ENCODE assay signal across 23 cellular contexts in the genomic region with DNA sequence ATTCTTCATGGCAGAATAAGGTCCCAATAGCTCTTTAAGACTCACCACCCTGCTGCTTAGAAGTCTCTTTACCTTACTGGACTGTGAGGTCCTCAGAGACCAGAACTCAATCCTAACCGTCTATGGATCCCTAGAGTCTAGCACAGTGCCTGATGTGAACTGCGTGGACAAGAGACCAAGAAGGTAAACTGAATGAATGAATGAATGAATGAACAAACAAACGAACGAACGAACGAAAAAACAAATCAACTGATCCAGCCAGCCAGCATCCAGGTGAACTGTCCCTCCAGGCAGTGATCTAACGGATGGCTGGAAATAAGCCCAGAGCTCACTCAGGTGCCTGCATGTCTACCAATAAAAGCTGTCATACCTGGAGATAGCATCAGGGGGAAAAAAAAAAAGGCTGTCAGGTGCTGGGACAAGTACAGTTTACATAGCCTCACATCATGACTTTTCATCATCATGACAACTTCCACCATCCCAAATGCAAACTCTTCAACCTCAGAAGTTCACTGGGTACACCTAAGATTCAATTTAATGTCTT. TPM values are rescaled to one million over a fixed set of nuclear protein-coding genes. Genes with fewer than 3 reads are reported as not detected.
DNase-seq lines count a peak whose midpoint lies in the region; ATAC-seq, FAIRE-seq and TF ChIP-seq lines count a peak whose summit lies in the region.
"Had no signal": no experiment of that assay in that cellular context is flagged by ENCODE, and none has a peak within 500 bp of the region (broad histone marks: within the 10 kb centered on the region; RNA-seq: fewer than 3 reads in every experiment).

No MANE protein-coding gene starts in this region.

- no TSS peak for BruUV-seq in K562 (replicated peaks; lab: Mats Ljungman, UMichigan)

- no peak overlapping the region; the same call in 1 of the 2 replicates for H3K4me2 ChIP-seq in K562 (ENCODE audit: insufficient read depth, low read length)
- H3K4me2 ChIP-seq: GM23338 had no signal

- no peaks in the 10 kb centered on the region for H3K27me3 Mint-ChIP-seq in CD4-positive, CD25-positive, alpha-beta regulatory T cell
- H3K27me3 Mint-ChIP-seq: CD4-positive, alpha-beta memory T cell had no signal

- TF ChIP-seq EP300 in K562 (IDR thresholded peaks at IDR 0.05; ENCODE audit: low read length): no peak

- H3K9me1 ChIP-seq in K562 (ENCODE audit: control insufficient read depth, insufficient read depth, low read length): no peaks in the 10 kb centered on the region

- H3K4me3 ChIP-seq in CD4-positive, CD25-positive, alpha-beta regulatory T cell (ENCODE audit: low read depth, low read length): no peak overlapping the region
- H3K4me3 ChIP-seq in K562 (no peak overlapping the region), neutrophil (ENCODE audit: low read depth in 1 of 2, low read length in 1 of 2) (no peak overlapping the region)
- H3K4me3 ChIP-seq: GM12878, GM23338, HAP-1, Peyer's patch, SJCRH30 had no signal

- intact Hi-C loops in K562 (cut with micrococcal nuclease): no loop called here

- H3K9me3 ChIP-seq in CD4-positive, CD25-positive, alpha-beta regulatory T cell (ENCODE audit: control insufficient read depth in 2 of 2, low read length in 2 of 2): no peaks in the 10 kb centered on the region
- H3K9me3 ChIP-seq in K562 (replicated peaks; ENCODE audit: control insufficient read depth, insufficient read depth, low read depth, low read length): no peaks in the 10 kb centered on the region
- H3K9me3 ChIP-seq in neutrophil: no peaks in the 10 kb centered on the region
- H3K9me3 ChIP-seq: Caco-2, HAP-1, Peyer's patch, SJCRH30 had no signal

- CTCF ChIA-PET in K562 (lab: Yijun Ruan, JAX; ENCODE audit: low intra/inter-chr PET ratio): no interaction called here

- no peaks in the 10 kb centered on the region for H3K4me1 ChIP-seq in CD4-positive, CD25-positive, alpha-beta regulatory T cell (ENCODE audit: control insufficient read depth, insufficient read depth, low read length, poor library complexity, severe bottlenecking)
- H3K4me1 ChIP-seq in K562 (replicated peaks in 1 of 2; ENCODE audit: control insufficient read depth in 2 of 2, insufficient read depth in 2 of 2, low read length in 2 of 2) (peaks cover 12 to 19% of the 10 kb centered on the region in 2 experiments), neutrophil (ENCODE audit: control insufficient read depth in 1 of 2, insufficient read depth in 1 of 2, low read depth in 1 of 2, low read length in 1 of 2) (peaks cover 17 to 18% of the 10 kb centered on the region in 2 experiments)

- H3K36me3 ChIP-seq in CD4-positive, CD25-positive, alpha-beta regulatory T cell (ENCODE audit: control insufficient read depth, insufficient read depth, low read length): no peaks in the 10 kb centered on the region
- H3K36me3 ChIP-seq in K562 (ENCODE audit: control insufficient read depth, insufficient read depth, low read length): no peaks in the 10 kb centered on the region
- H3K36me3 ChIP-seq in neutrophil: no peaks in the 10 kb centered on the region
- H3K36me3 ChIP-seq: HAP-1, Peyer's patch, SJCRH30 had no signal

- WGBS in K562 (ENCODE audit: insufficient coverage, low coverage, missing lambda C conversion rate): 87% methylated on average over 7 of the region's 7 CpGs

- peaks cover 23% of the 10 kb centered on the region for H3K36me3 Mint-ChIP-seq in CD4-positive, CD25-positive, alpha-beta regulatory T cell

- no peak for TF ChIP-seq CTCF in 22Rv1 (IDR thresholded peaks at IDR 0.05)
- TF ChIP-seq CTCF in K562 (IDR thresholded peaks at IDR 0.05 in 2 of 3, conservative IDR thresholded peaks at IDR 0.05 in 1 of 3; ENCODE audit: insufficient read depth in 2 of 3, low read depth in 1 of 3, low read length in 3 of 3): no peak
- no peak for TF ChIP-seq CTCF in neutrophil (IDR thresholded peaks at IDR 0.05)

- H3K9me3 Mint-ChIP-seq in CD4-positive, CD25-positive, alpha-beta regulatory T cell: peaks cover 0 to 5% (median 0%) of the 10 kb centered on the region in 7 donors
- H3K9me3 Mint-ChIP-seq: CD4-positive, alpha-beta memory T cell; GM23338 had no signal

- peaks cover 16% of the 10 kb centered on the region; the same call in 1 of the 2 replicates for H4K20me1 ChIP-seq in K562 (replicated peaks; ENCODE audit: control insufficient read depth, insufficient read depth, low read length)

- TF ChIP-seq POLR2A in K562 (conservative IDR thresholded peaks at IDR 0.05): no peak

- no peak overlapping the region for H2AFZ ChIP-seq in K562 (ENCODE audit: low read depth, low read length)
- H2AFZ ChIP-seq: GM23338 had no signal

- no peak for DNase-seq in CD4-positive, CD25-positive, alpha-beta regulatory T cell
- no peak for DNase-seq in K562 (ENCODE audit: extremely low read depth in 1 of 4, low spot score in 3 of 4)
- DNase-seq: Caco-2; CD4-positive, alpha-beta memory T cell; DND-41; KG1; NCI-H1105 treated with DMSO at 0.1 percent for 48 hours; NCI-H2081 treated with DMSO at 0.1 percent for 48 hours; NCI-H226; NCI-H510A treated with DMSO at 0.1 percent for 48 hours; NCI-H82; SJCRH30; T-helper 1 cell had no signal

- H3K27ac Mint-ChIP-seq in CD4-positive, CD25-positive, alpha-beta regulatory T cell: peak overlapping the region; percentile 14 to 54 (median 15)
- H3K27ac Mint-ChIP-seq: GM23338 had no signal

- H3K27me3 ChIP-seq in CD4-positive, CD25-positive, alpha-beta regulatory T cell (ENCODE audit: control insufficient read depth, insufficient read depth, low read length): no peaks in the 10 kb centered on the region
- H3K27me3 ChIP-seq in K562 (ENCODE audit: control insufficient read depth in 2 of 2, insufficient read depth in 2 of 2, low read length in 2 of 2) (no peaks in the 10 kb centered on the region), neutrophil (no peaks in the 10 kb centered on the region)
- H3K27me3 ChIP-seq: Peyer's patch, SJCRH30 had no signal

- in situ Hi-C loops in K562 (cut with MboI): no loop called here

- H3K27ac ChIP-seq in 22Rv1 (peak overlapping the region; percentile 87), K562 (ENCODE audit: extremely low read depth, low read depth, low read length) (no peak overlapping the region), neutrophil (peak overlapping the region; percentile 16)
- no peak overlapping the region for H3K27ac ChIP-seq in CD4-positive, CD25-positive, alpha-beta regulatory T cell (ENCODE audit: insufficient read depth, low read length, poor library complexity, severe bottlenecking)
- H3K27ac ChIP-seq: HL-60, Peyer's patch, SJCRH30 had no signal

- POLR2A ChIA-PET in K562 (lab: Yijun Ruan, JAX): no interaction called here

- no peak overlapping the region for H3K9ac ChIP-seq in K562 (ENCODE audit: insufficient read depth in 1 of 2, low read depth in 2 of 2, low read length in 2 of 2)

- no peak for ATAC-seq in CD4-positive, CD25-positive, alpha-beta regulatory T cell (ENCODE audit: low read depth in 2 of 2)
- ATAC-seq in K562 (no peak), SK-N-SH treated with all-trans-retinoic acid at 6 μM for 48 hours (no peak), GM19328 (IDR thresholded peaks at IDR 0.05; ENCODE audit: unreplicated experiment) (no peak), HG02623 (IDR thresholded peaks at IDR 0.05; ENCODE audit: unreplicated experiment) (no peak)
- ATAC-seq: GM12878, GM23338 had no signal

- peaks cover 78% of the 10 kb centered on the region for H3K79me2 ChIP-seq in K562 (ENCODE audit: control insufficient read depth, insufficient read depth, low read length)

- TF ChIP-seq RAD21 in K562 (CRISPR knock-in tag; conservative IDR thresholded peaks at IDR 0.05 in 1 of 2, IDR thresholded peaks at IDR 0.05 in 1 of 2): no peak

- H3K4me3 Mint-ChIP-seq in CD4-positive, CD25-positive, alpha-beta regulatory T cell: no peak overlapping the region
- H3K4me3 Mint-ChIP-seq: CD4-positive, alpha-beta memory T cell; GM23338 had no signal

- peaks cover 34 to 71% (median 43%) of the 10 kb centered on the region in 4 donors for H3K4me1 Mint-ChIP-seq in CD4-positive, CD25-positive, alpha-beta regulatory T cell

- FAIRE-seq in K562 (lab: Jason Lieb, UNC): no peak
- FAIRE-seq: GM12878 had no signal

TF ChIP-seq in K562, 482 proteins besides CTCF, POLR2A, EP300 and RAD21:
- TF ChIP-seq ZNF24 (IDR thresholded peaks at IDR 0.05) (peak; percentile 64; the same call in 1 of the 2 replicates), TEAD4 (IDR thresholded peaks at IDR 0.05; ENCODE audit: low read length) (no peak), TEAD4 (CRISPR knock-in tag; IDR thresholded peaks at IDR 0.05; ENCODE audit: borderline replicate concordance) (no peak)
TF ChIP-seq in K562: peak in this region for 1.

TF ChIP-seq in SK-N-SH treated with all-trans-retinoic acid at 6 μM for 48 hours, 23 proteins besides CTCF, POLR2A, EP300 and RAD21 (continues in another document):
- TF ChIP-seq ZNF565 (CRISPR knock-in tag; conservative IDR thresholded peaks at IDR 0.05; ENCODE audit: low read depth): no peak
- no peak for TF ChIP-seq RARB (CRISPR knock-in tag; IDR thresholded peaks at IDR 0.05)
- no peak for TF ChIP-seq CSDC2 (CRISPR knock-in tag; IDR thresholded peaks at IDR 0.05)

RNA-seq across cellular contexts. Expression of gene PACSIN2, which starts 59.8 kb away (rescaled TPM):
- total RNA-seq in CD4-positive, CD25-positive, alpha-beta regulatory T cell: 60.8 TPM
- polyA plus RNA-seq in CD4-positive, CD25-positive, alpha-beta regulatory T cell: 10 to 100 TPM; 27.5 to 38.1 (median 34.7) TPM
- total RNA-seq in K562 (2011; cell fraction: chromatin; rRNA removed; ENCODE audit: low replicate concordance): 40.5 and 46.9 TPM in 2 replicates
- total RNA-seq in K562 (2011; cell fraction: nucleolus; rRNA removed): 24.3 and 27.1 TPM in 2 replicates
- 37.3 and 38.1 TPM in 2 replicates for total RNA-seq in K562 (2011; cell fraction: nucleoplasm; rRNA removed)
- total RNA-seq in K562 (2014; rRNA removed) (20.3 and 23.9 TPM in 2 replicates), K562 (2014; rRNA removed; fragmentation: Illumina TruSeq; extraction: Trizol) (18.4 and 19.2 TPM in 2 replicates), K562 (2015; rRNA removed; fragmentation: Illumina TruSeq; extraction: Trizol) (21.0 TPM in 2 replicates), K562 (2021) (39.1 and 45.1 TPM in 2 replicates)
- polyA plus RNA-seq in K562 (2011; rRNA removed) (44.4 and 45.1 TPM in 2 replicates), K562 (2014; fragmentation: Illumina TruSeq; extraction: Trizol) (33.5 and 37.5 TPM in 2 replicates), K562 (2014; fragmentation: Nextera tagmentation; extraction: Ambion mirVana) (under 1 TPM; 0.45 to 0.83 TPM), K562 (2014; rRNA removed) (31.8 and 36.3 TPM in 2 replicates)
- polyA plus RNA-seq in K562 (2011; cell fraction: cytosol; rRNA removed): 38.0 and 44.7 TPM in 2 replicates
- polyA plus RNA-seq in K562 (2011; cell fraction: nucleus; rRNA removed): 53.1 and 58.4 TPM in 2 replicates
- polyA plus RNA-seq in K562 (2012): 31.0 and 53.1 TPM in 2 replicates
- polyA minus RNA-seq in K562 (2011; rRNA and poly(A)+ RNA removed): 23.9 and 28.8 TPM in 2 replicates
- polyA minus RNA-seq in K562 (2011; cell fraction: cytosol; rRNA and poly(A)+ RNA removed): 13.7 and 17.0 TPM in 2 replicates
- polyA minus RNA-seq in K562 (2011; cell fraction: nucleus; rRNA and poly(A)+ RNA removed): 9.4 and 14.0 TPM in 2 replicates

Comparison
In these comparisons a context has a peak if more than half of its experiments do, and no peak if none do; other contexts are left out.
1. H3K27ac ChIP-seq: peak in 22Rv1 (single experiment) and neutrophil (single experiment); none in CD4-positive, CD25-positive, alpha-beta regulatory T cell (single experiment) and K562 (single experiment).